In the genomic region with DNA sequence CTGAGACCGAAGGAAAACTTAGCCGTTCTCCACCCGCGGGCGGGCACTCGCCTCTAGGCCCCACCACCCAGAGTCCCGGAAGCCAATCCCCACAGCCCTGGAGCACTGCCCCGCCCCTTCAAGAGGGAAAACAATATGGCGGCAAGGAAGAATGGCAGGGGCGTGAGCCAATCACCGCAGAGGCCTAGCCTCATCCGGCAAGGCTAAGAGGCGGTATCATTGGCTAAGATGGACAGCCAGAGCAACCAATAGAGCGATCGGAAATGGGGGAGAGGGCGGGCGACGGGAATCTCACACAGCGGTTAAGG, we compare ENCODE assay signal across 8 cellular contexts. TPM values are rescaled to one million over a fixed set of nuclear protein-coding genes. Genes with fewer than 3 reads are reported as not detected.
DNase-seq lines count a peak whose midpoint lies in the region; ATAC-seq and TF ChIP-seq lines count a peak whose summit lies in the region.

No MANE protein-coding gene starts in this region.

- peak overlapping the region; percentile 89 to 98 (median 97) for H3K27ac ChIP-seq in esophagus muscularis mucosa (replicated peaks in 1 of 4)

- H3K4me1 ChIP-seq in esophagus muscularis mucosa, result peaks cover 36 to 78% (median 72%) of the 10 kb centered on the region in 4 donors
- peaks cover 14% of the 10 kb centered on the region for H3K4me1 ChIP-seq in mucosa of stomach (ENCODE audit: control insufficient read depth, insufficient read depth, low read length)

- in situ Hi-C loops in KBM-7 (cut with MboI; ENCODE audit: low pct_unique_long_range_greater_than_20kb, low sequenced_read_pairs), result no loop called here

- WGBS in esophagus muscularis mucosa, result under 1% methylated on average over 17 of the region's 19 CpGs

- intact Hi-C loops in esophagus muscularis mucosa (cut with DNase I), result loop anchor here (5.0 to 10.0 kb wide), 2 partner anchors 140 to 347 kb away; partner anchors contain the start of genes NOLC1 and TRIM8

- H3K27me3 Mint-ChIP-seq in activated T-cell treated with anti-CD3 and anti-CD28 coated beads, Interleukin-2, amount 50 U/mL, for 4 hours (ENCODE audit: low read depth), result no peaks in the 10 kb centered on the region

- ATAC-seq in GM21723 (IDR thresholded peaks at IDR 0.05; ENCODE audit: unreplicated experiment), result peak; percentile 76
- peak; percentile 79 for ATAC-seq in activated T-cell treated with anti-CD3 and anti-CD28 coated beads, Interleukin-2, amount 50 U/mL, for 4 hours

- no peak for TF ChIP-seq POLR2A in esophagus muscularis mucosa (IDR thresholded peaks at IDR 0.05; ENCODE audit: low read depth)

- H3K27me3 ChIP-seq in esophagus muscularis mucosa, result no peaks in the 10 kb centered on the region
- H3K27me3 ChIP-seq in mucosa of stomach (ENCODE audit: control insufficient read depth, insufficient read depth, low read length), result no peaks in the 10 kb centered on the region

- H3K4me3 Mint-ChIP-seq in activated T-cell treated with anti-CD3 and anti-CD28 coated beads, Interleukin-2, amount 50 U/mL, for 4 hours, result no peak overlapping the region

- H3K4me1 Mint-ChIP-seq in activated T-cell treated with anti-CD3 and anti-CD28 coated beads, Interleukin-2, amount 50 U/mL, for 4 hours (ENCODE audit: low read depth), result peaks cover 41% of the 10 kb centered on the region

- TF ChIP-seq EP300 in esophagus muscularis mucosa (IDR thresholded peaks at IDR 0.05), result no peak

- H3K4me3 ChIP-seq in esophagus muscularis mucosa, result peak overlapping the region; percentile 75 to 98 (median 86)
- peak overlapping the region; percentile 82 for H3K4me3 ChIP-seq in mucosa of stomach (ENCODE audit: low read length)

- DNase-seq in DMS153 treated with DMSO at 0.1 percent for 48 hours (lab: John Stamatoyannopoulos, UW; ENCODE audit: unreplicated experiment), result peak; percentile 95
- peak; percentile 99 for DNase-seq in KBM-7
- peak; percentile 94 for DNase-seq in OCI-M2 (lab: John Stamatoyannopoulos, UW; ENCODE audit: unreplicated experiment)
- peak; percentile 97 for DNase-seq in activated T-cell treated with anti-CD3 and anti-CD28 coated beads, Interleukin-2, amount 50 U/mL, for 4 hours
- peak; percentile 100 for DNase-seq in esophagus muscularis mucosa (ENCODE audit: extremely low spot score)
- peak; percentile 98 for DNase-seq in stimulated activated CD8-positive, alpha-beta memory T cell treated with anti-CD3 and anti-CD28 coated beads, Interleukin-4, amount 100 ng/mL, for 48 hours

- H3K9me3 ChIP-seq in esophagus muscularis mucosa (no peaks in the 10 kb centered on the region), mucosa of stomach (ENCODE audit: control insufficient read depth, low read length) (no peaks in the 10 kb centered on the region)

- H3K36me3 ChIP-seq in esophagus muscularis mucosa (peaks cover 0 to 5% (median 2%) of the 10 kb centered on the region in 4 donors), mucosa of stomach (ENCODE audit: control insufficient read depth, insufficient read depth, low read length) (no peaks in the 10 kb centered on the region)

- peaks cover 7% of the 10 kb centered on the region for H3K36me3 Mint-ChIP-seq in activated T-cell treated with anti-CD3 and anti-CD28 coated beads, Interleukin-2, amount 50 U/mL, for 4 hours (ENCODE audit: insufficient read depth)

- peak overlapping the region; percentile 78 for H3K9ac ChIP-seq in mucosa of stomach (ENCODE audit: low read length)

- no peaks in the 10 kb centered on the region for H3K9me3 Mint-ChIP-seq in activated T-cell treated with anti-CD3 and anti-CD28 coated beads, Interleukin-2, amount 50 U/mL, for 4 hours

- TF ChIP-seq CTCF in esophagus muscularis mucosa (IDR thresholded peaks at IDR 0.05), result no peak

RNA-seq across cellular contexts. Expression of gene ACTR1A, which starts 0.5 kb away (rescaled TPM):
- 10 to 100 TPM; 65.2 to 69.8 (median 67.1) TPM for total RNA-seq in activated T-cell treated with anti-CD3 and anti-CD28 coated beads, Interleukin-2, amount 50 U/mL, for 4 hours
- total RNA-seq in esophagus muscularis mucosa, result 100 to 1,000 TPM; 164 to 283 (median 229) TPM

RNA-seq across cellular contexts. Expression of gene SUFU, which starts 1.8 kb away (rescaled TPM):
- total RNA-seq in activated T-cell treated with anti-CD3 and anti-CD28 coated beads, Interleukin-2, amount 50 U/mL, for 4 hours, result 1 to 10 TPM; 8.7 to 8.8 (median 8.8) TPM
- total RNA-seq in esophagus muscularis mucosa, result 10 to 100 TPM in 2 of 4 donors, 1 to 10 TPM in 2; 5.0 to 11.7 (median 10.1) TPM

RNA-seq across cellular contexts. Expression of gene C10orf95, which starts 50.6 kb away (rescaled TPM):
- under 1 TPM; 0.27 to 0.96 (median 0.45) TPM for total RNA-seq in activated T-cell treated with anti-CD3 and anti-CD28 coated beads, Interleukin-2, amount 50 U/mL, for 4 hours
- 1 to 10 TPM in 1 of 4 donors, not detected in 3; 1.0 TPM for total RNA-seq in esophagus muscularis mucosa

Comparison
In these comparisons a context has a peak if more than half of its experiments do, and no peak if none do; other contexts are left out.
1. Peak in every context shown above with its lines: DNase-seq, ATAC-seq, H3K4me3 ChIP-seq and H3K27ac ChIP-seq.